In genomic region chrX:110989869-110990268, GRCh38 we compare ENCODE assay signal across 23 cellular contexts.
DNase-seq lines count a peak whose midpoint lies in the region; ATAC-seq, FAIRE-seq and TF ChIP-seq lines count a peak whose summit lies in the region.
"Had no signal": no experiment of that assay in that cellular context is flagged by ENCODE, and none has a peak within 500 bp of the region (broad histone marks: within the 10 kb centered on the region; RNA-seq: fewer than 3 reads in every experiment).

No MANE protein-coding gene starts in this region.

- no peak overlapping the region for H3K4me3 Mint-ChIP-seq in WTC11
- H3K4me3 Mint-ChIP-seq: CD4-positive, alpha-beta memory T cell; GM23338; H9 had no signal

- H4K8ac ChIP-seq in trophoblast cell (ENCODE audit: low read depth, low read length) = no peak overlapping the region

- H3K36me3 Mint-ChIP-seq in WTC11 = no peaks in the 10 kb centered on the region
- H3K36me3 Mint-ChIP-seq: CD4-positive, alpha-beta memory T cell had no signal

- H3K18ac ChIP-seq in trophoblast cell (ENCODE audit: low read length) = no peak overlapping the region

- TF ChIP-seq CTCF in WTC11 (IDR thresholded peaks at IDR 0.05) (no peak), mucosa of descending colon (IDR thresholded peaks at IDR 0.05) (no peak)

- POLR2A ChIA-PET in WTC11 (lab: Charles Lee) = no interaction called here

- H3K4me3 ChIP-seq in mucosa of descending colon (no peak overlapping the region), small intestine (ENCODE audit: low read depth in 1 of 2, low read length in 2 of 2) (no peak overlapping the region), trophoblast cell (ENCODE audit: low read depth, low read length) (no peak overlapping the region)
- H3K4me3 ChIP-seq: A549; BLaER1 treated with 17β-estradiol and CSF1 and Interleukin-3, amounts not matched to agents 10 nM and 100 nM; GM23338 had no signal

- FAIRE-seq in small intestine (lab: Jason Lieb, UNC) = no peak
- FAIRE-seq: A549, GM12891, GM18507 had no signal

- peaks cover 13% of the 10 kb centered on the region for H3K4me1 Mint-ChIP-seq in WTC11
- H3K4me1 Mint-ChIP-seq: CD4-positive, alpha-beta memory T cell had no signal

- H2BK120ac ChIP-seq in trophoblast cell (ENCODE audit: insufficient read depth, low read length, poor library complexity) = no peak overlapping the region

- no peak overlapping the region for H2BK12ac ChIP-seq in trophoblast cell (ENCODE audit: low read length)

- no peak for DNase-seq in WTC11 (ENCODE audit: low spot score)
- peak in 1 of 3 donors; percentile 26 for DNase-seq in mucosa of descending colon
- peak; percentile 0 for DNase-seq in small intestine
- no peak for DNase-seq in trophoblast cell
- no peak for DNase-seq in KG1 (lab: John Stamatoyannopoulos, UW)
- no peak for DNase-seq in cardiac septum (ENCODE audit: low spot score)
- DNase-seq: 8988T, ACHN, AML-193, BE2C, Calu3, COR-L47, DMS53, DMS79 treated with DMSO at 0.1 percent for 48 hours, GF-D8, H9 had no signal

- no peak overlapping the region for H2BK5ac ChIP-seq in trophoblast cell (ENCODE audit: low read depth, low read length, poor library complexity)

- H3K9me3 ChIP-seq in mucosa of descending colon = no peaks in the 10 kb centered on the region
- H3K9me3 ChIP-seq in small intestine (ENCODE audit: control insufficient read depth, low read depth) = no peaks in the 10 kb centered on the region
- H3K9me3 ChIP-seq in trophoblast cell (ENCODE audit: insufficient read depth, low read depth, low read length) = no peaks in the 10 kb centered on the region
- H3K9me3 ChIP-seq: A549; BE2C; BLaER1 treated with 17β-estradiol and CSF1 and Interleukin-3, amounts not matched to agents 10 nM and 100 nM had no signal

- H3K79me1 ChIP-seq in trophoblast cell (ENCODE audit: low read length) = no peaks in the 10 kb centered on the region

- H3K4me2 ChIP-seq in trophoblast cell (ENCODE audit: low read length) = no peak overlapping the region
- H3K4me2 ChIP-seq: A549; BLaER1 treated with 17β-estradiol and CSF1 and Interleukin-3, amounts not matched to agents 10 nM and 100 nM; GM23338 had no signal

- CTCF ChIA-PET in WTC11 (lab: Charles Lee) = interaction anchor here (0.9 to 2.2 kb wide), 3 partner anchors 107 to 136 kb away, joined by 4 to 9 read pairs (median 6); no protein-coding TSS in a partner anchor

- no peaks in the 10 kb centered on the region for H3K9me3 Mint-ChIP-seq in WTC11
- H3K9me3 Mint-ChIP-seq: GM23338, H9 had no signal

- no peak overlapping the region for H3K23ac ChIP-seq in trophoblast cell (ENCODE audit: low read length)

- ATAC-seq in WTC11 (no peak), mucosa of descending colon (peak; percentile 74)
- ATAC-seq: A549, GM23338, HCT116 had no signal

- intact Hi-C loops in mucosa of descending colon (cut with DNase I, micrococcal nuclease) (no loop called here), cardiac septum (cut with DNase I) (no loop called here)

- no peaks in the 10 kb centered on the region for H3K27me3 Mint-ChIP-seq in WTC11 (ENCODE audit: low read depth)

- no peak overlapping the region for H2AK5ac ChIP-seq in trophoblast cell (ENCODE audit: low read length)

- no peak overlapping the region for H3K9ac ChIP-seq in trophoblast cell (ENCODE audit: low read length)
- H3K9ac ChIP-seq: BLaER1 treated with 17β-estradiol and CSF1 and Interleukin-3, amounts not matched to agents 10 nM and 100 nM had no signal

- no peaks in the 10 kb centered on the region for H3K79me2 ChIP-seq in trophoblast cell (ENCODE audit: control insufficient read depth, insufficient read depth, low read length, poor library complexity)

- H3K4me1 ChIP-seq in mucosa of descending colon (ENCODE audit: low read depth) (no peaks in the 10 kb centered on the region), small intestine (ENCODE audit: control insufficient read depth in 2 of 2, insufficient read depth in 1 of 2, low read depth in 1 of 2, low read length in 1 of 2) (no peaks in the 10 kb centered on the region), trophoblast cell (ENCODE audit: control insufficient read depth in 1 of 2, insufficient read depth in 2 of 2, low read length in 2 of 2) (no peaks in the 10 kb centered on the region)
- H3K4me1 ChIP-seq: A549; BE2C; BLaER1 treated with 17β-estradiol and CSF1 and Interleukin-3, amounts not matched to agents 10 nM and 100 nM had no signal

- peak overlapping the region; percentile 42; the same call in 1 of the 2 replicates for H3K27ac Mint-ChIP-seq in WTC11

- H3K27me3 ChIP-seq in small intestine (ENCODE audit: control insufficient read depth in 2 of 2, insufficient read depth in 2 of 2, low read length in 2 of 2) = no peaks in the 10 kb centered on the region
- no peaks in the 10 kb centered on the region for H3K27me3 ChIP-seq in trophoblast cell (ENCODE audit: insufficient read depth, low read length)
- H3K27me3 ChIP-seq: BE2C had no signal

- H3K27ac ChIP-seq in small intestine (ENCODE audit: low read depth in 1 of 2, low read length in 1 of 2) (no peak overlapping the region), trophoblast cell (ENCODE audit: low read depth, low read length) (no peak overlapping the region)
- H3K27ac ChIP-seq: A549; BLaER1 treated with 17β-estradiol and CSF1 and Interleukin-3, amounts not matched to agents 10 nM and 100 nM had no signal

- H3K4ac ChIP-seq in trophoblast cell (ENCODE audit: low read depth, low read length) = no peak overlapping the region

- 31 to 63% (median 51%) methylated on average over 6 of the region's 6 CpGs for WGBS in small intestine, 3 donors
- no CpG with 5 or more reads among the region's 6 CpGs for WGBS in trophoblast cell (ENCODE audit: extremely low coverage, insufficient coverage, insufficient read length)

- no peak overlapping the region for H3K14ac ChIP-seq in trophoblast cell (ENCODE audit: low read length)

- H2AFZ ChIP-seq in trophoblast cell (ENCODE audit: insufficient read depth, low read length, poor library complexity) = no peak overlapping the region
- H2AFZ ChIP-seq: GM23338 had no signal

- H3K36me3 ChIP-seq in mucosa of descending colon (ENCODE audit: low read depth) (no peaks in the 10 kb centered on the region), small intestine (ENCODE audit: control insufficient read depth in 2 of 2, insufficient read depth in 2 of 2, low read length in 2 of 2) (no peaks in the 10 kb centered on the region), trophoblast cell (ENCODE audit: control insufficient read depth in 1 of 2, insufficient read depth in 2 of 2, low read length in 2 of 2) (no peaks in the 10 kb centered on the region)
- H3K36me3 ChIP-seq: BE2C; BLaER1 treated with 17β-estradiol and CSF1 and Interleukin-3, amounts not matched to agents 10 nM and 100 nM had no signal

- H4K91ac ChIP-seq in trophoblast cell (ENCODE audit: low read depth, low read length) = no peak overlapping the region

- no peak overlapping the region for H4K12ac ChIP-seq in trophoblast cell (ENCODE audit: low read depth, low read length)

TF ChIP-seq in WTC11, 78 proteins besides CTCF, POLR2A, EP300 and RAD21 (continues in another document):
- no peak for TF ChIP-seq ATF2 (CRISPR knock-in tag; IDR thresholded peaks at IDR 0.05; ENCODE audit: borderline replicate concordance, low read depth)
- TF ChIP-seq ZNF138 (CRISPR knock-in tag; conservative IDR thresholded peaks at IDR 0.05) = no peak
- TF ChIP-seq ZNF423 (CRISPR knock-in tag; IDR thresholded peaks at IDR 0.05) = no peak
- TF ChIP-seq ZBTB43 (CRISPR knock-in tag; IDR thresholded peaks at IDR 0.05) = no peak
- TF ChIP-seq ETV6 (CRISPR knock-in tag; IDR thresholded peaks at IDR 0.05) = no peak
- TF ChIP-seq ZNF219 (CRISPR knock-in tag; IDR thresholded peaks at IDR 0.05; ENCODE audit: borderline replicate concordance) = no peak
- TF ChIP-seq GRHL2 (CRISPR knock-in tag; IDR thresholded peaks at IDR 0.05; ENCODE audit: insufficient replicate concordance, severe bottlenecking) = no peak
- no peak for TF ChIP-seq AR (CRISPR knock-in tag; IDR thresholded peaks at IDR 0.05)
